Comparison of ENCODE assay signal across 9 cellular contexts in the genomic region with DNA sequence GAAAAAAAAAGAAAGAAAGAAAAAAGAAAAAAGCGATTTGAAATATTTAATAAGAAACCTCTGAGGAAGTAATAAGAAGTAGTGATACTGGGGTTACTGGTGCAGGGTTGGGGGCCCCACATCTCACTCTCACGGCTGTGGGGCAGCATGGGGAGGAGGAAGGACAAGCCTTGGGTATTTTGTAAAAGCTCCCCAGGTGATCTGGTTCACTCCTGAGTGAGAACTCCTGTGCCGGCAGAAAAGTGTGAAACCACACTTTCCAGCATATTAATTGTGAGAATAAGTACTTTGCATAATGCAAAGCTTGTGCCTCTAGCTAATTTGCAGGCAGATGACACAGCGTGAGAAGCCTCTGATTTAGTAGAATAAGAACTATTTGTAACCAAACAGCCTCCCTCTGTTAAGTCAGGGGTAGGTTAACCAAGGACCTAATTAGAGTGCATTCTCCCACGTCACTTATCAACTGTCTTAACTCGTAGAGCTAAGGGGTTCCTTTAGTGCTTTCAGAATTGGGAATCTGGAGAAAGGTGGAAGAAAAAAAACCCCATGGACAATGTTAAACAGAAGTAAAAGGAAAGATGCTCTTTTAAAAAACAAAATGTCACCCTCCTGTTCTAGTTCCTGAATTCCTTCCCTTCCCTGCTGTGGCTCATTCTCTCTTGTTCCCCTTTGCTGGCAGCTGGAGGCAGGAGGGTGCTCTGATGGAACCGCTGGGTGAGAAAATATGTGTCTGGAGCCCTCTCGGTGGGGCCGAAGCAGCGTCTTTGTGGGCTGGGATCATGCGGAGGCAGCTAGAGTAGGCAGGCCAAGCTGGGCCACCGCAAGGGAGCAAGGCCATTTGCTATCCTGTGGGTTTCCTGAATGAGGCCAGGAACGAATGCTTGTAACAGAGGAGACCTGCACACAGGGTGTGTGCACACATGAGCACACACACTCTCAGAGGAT.
A peak's percentile ranks its signal among the peaks of the same experiment; 100 is the strongest.
DNase-seq lines count a peak whose midpoint lies in the region; ATAC-seq lines count a peak whose summit lies in the region.
"Had no signal": no experiment of that assay in that cellular context is flagged by ENCODE, and none has a peak within 500 bp of the region (broad histone marks: within the 10 kb centered on the region; RNA-seq: fewer than 3 reads in every experiment).

No MANE protein-coding gene starts in this region.

- H3K4me3 Mint-ChIP-seq in activated T-helper 17 cell treated with anti-CD3 and anti-CD28 coated beads, Interleukin-2, amount 50 U/mL, for 72 hours: peak overlapping the region; percentile 98
- peak overlapping the region in 7 of 8 donors; percentile 36 to 84 (median 69) for H3K4me3 Mint-ChIP-seq in naive B cell

- peaks cover 88% of the 10 kb centered on the region for H3K4me1 Mint-ChIP-seq in activated T-helper 17 cell treated with anti-CD3 and anti-CD28 coated beads, Interleukin-2, amount 50 U/mL, for 72 hours
- H3K4me1 Mint-ChIP-seq in naive B cell: peaks cover 72 to 87% (median 77%) of the 10 kb centered on the region in 3 donors

- H3K36me3 Mint-ChIP-seq in activated T-helper 17 cell treated with anti-CD3 and anti-CD28 coated beads, Interleukin-2, amount 50 U/mL, for 72 hours (ENCODE audit: low read depth): peaks cover 100% of the 10 kb centered on the region
- peaks cover 2 to 6% of the 10 kb centered on the region in 2 donors for H3K36me3 Mint-ChIP-seq in naive B cell

- peak; percentile 69 for ATAC-seq in GM21360 (IDR thresholded peaks at IDR 0.05; ENCODE audit: unreplicated experiment)
- peak; percentile 79 for ATAC-seq in HG03558 (IDR thresholded peaks at IDR 0.05; ENCODE audit: extremely low read depth, unreplicated experiment)
- peak; percentile 65 for ATAC-seq in activated T-helper 17 cell treated with anti-CD3 and anti-CD28 coated beads, Interleukin-2, amount 50 U/mL, for 72 hours (replicated peaks)
- ATAC-seq in naive B cell (ENCODE audit: low read depth in 2 of 2): peak; percentile 72 to 77

- no peaks in the 10 kb centered on the region for H3K27me3 Mint-ChIP-seq in activated T-helper 17 cell treated with anti-CD3 and anti-CD28 coated beads, Interleukin-2, amount 50 U/mL, for 72 hours
- H3K27me3 Mint-ChIP-seq in naive B cell: no peaks in the 10 kb centered on the region

- peak overlapping the region; percentile 100 for H3K27ac Mint-ChIP-seq in activated T-helper 17 cell treated with anti-CD3 and anti-CD28 coated beads, Interleukin-2, amount 50 U/mL, for 72 hours
- H3K27ac Mint-ChIP-seq in naive B cell: peak overlapping the region in 5 of 6 donors; percentile 67 to 92 (median 76)

- DNase-seq in CD1c-positive myeloid dendritic cell (ENCODE audit: extremely low spot score) (peak; percentile 35), naive B cell (peak; percentile 29), foreskin melanocyte (no peak), A172 (ENCODE audit: low spot score) (no peak), DMS79 treated with DMSO at 0.1 percent for 48 hours (lab: John Stamatoyannopoulos, UW) (no peak)
- DNase-seq: DND-41 had no signal

- peaks cover 3% of the 10 kb centered on the region for H3K9me3 Mint-ChIP-seq in activated T-helper 17 cell treated with anti-CD3 and anti-CD28 coated beads, Interleukin-2, amount 50 U/mL, for 72 hours
- peaks cover 0 to 3% (median 0%) of the 10 kb centered on the region in 7 donors for H3K9me3 Mint-ChIP-seq in naive B cell

Comparison
In these comparisons a context has a peak if more than half of its experiments do, and no peak if none do; other contexts are left out.
1. DNase-seq: peak in CD1c-positive myeloid dendritic cell (single experiment) and naive B cell (single experiment); none in foreskin melanocyte (single experiment), A172 (single experiment) and DMS79 treated with DMSO at 0.1 percent for 48 hours (single experiment).
2. Peak in every context shown above with its lines, with median percentiles within 50 percentile points of each other: ATAC-seq.